In the genomic region with DNA sequence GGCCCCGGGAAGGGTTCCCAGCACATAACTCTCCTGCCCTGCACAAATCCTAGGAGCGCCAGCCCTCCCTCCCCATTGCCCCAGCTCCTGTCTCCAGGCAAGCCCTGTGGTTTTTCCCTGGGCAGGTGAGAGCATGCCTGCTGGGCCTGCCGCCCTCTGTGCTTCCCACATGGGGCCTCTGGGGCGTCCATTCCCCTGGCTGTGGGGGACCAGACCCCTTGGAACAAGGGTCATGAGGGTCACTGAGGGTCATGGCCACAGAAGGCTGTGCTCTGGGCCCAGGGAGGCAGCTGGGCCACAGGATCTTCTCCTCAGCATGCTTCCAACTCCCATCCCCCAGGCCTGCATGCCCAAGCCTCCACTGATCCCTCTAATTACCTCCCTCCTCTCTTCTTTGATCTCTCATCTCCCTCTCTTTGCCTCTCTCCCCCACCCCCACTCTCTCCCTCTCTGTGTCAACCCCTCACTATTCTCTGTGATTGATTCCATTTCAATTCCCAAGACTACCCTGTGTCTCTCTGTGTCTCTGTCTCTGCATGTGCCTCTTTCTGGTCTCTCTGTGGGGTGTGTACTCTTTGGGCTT, we compare ENCODE assay signal across 13 cellular contexts. TPM values are rescaled to one million over a fixed set of nuclear protein-coding genes. Genes with fewer than 3 reads are reported as not detected.
DNase-seq lines count a peak whose midpoint lies in the region; ATAC-seq and TF ChIP-seq lines count a peak whose summit lies in the region.
"Had no signal": no experiment of that assay in that cellular context is flagged by ENCODE, and none has a peak within 500 bp of the region (broad histone marks: within the 10 kb centered on the region; RNA-seq: fewer than 3 reads in every experiment).

No MANE protein-coding gene starts in this region.

- no peak overlapping the region for H2AFZ ChIP-seq in osteoblast (ENCODE audit: low read length)

- H3K27ac ChIP-seq in foreskin keratinocyte (no peak overlapping the region), osteoblast (ENCODE audit: low read depth, low read length) (no peak overlapping the region)
- H3K27ac ChIP-seq: pancreas had no signal

- H3K36me3 Mint-ChIP-seq in Calu3 (ENCODE audit: insufficient read depth, unreplicated experiment) = peaks cover 10% of the 10 kb centered on the region

- no peak overlapping the region for H3K27ac Mint-ChIP-seq in Calu3 (ENCODE audit: unreplicated experiment)
- H3K27ac Mint-ChIP-seq: activated T-cell treated with anti-CD3 and anti-CD28 coated beads, Interleukin-2, amount 50 U/mL, for 72 hours; effector memory CD8-positive, alpha-beta T cell had no signal

- DNase-seq in HPDE6-E6E7 (ENCODE audit: extremely low spot score) (peak; percentile 70), NCI-H526 treated with DMSO at 0.1 percent for 48 hours (lab: John Stamatoyannopoulos, UW) (peak; percentile 10), foreskin keratinocyte (peak; percentile 54 to 76), osteoblast (ENCODE audit: insufficient read length, low spot score, missing footprints) (peak; percentile 65), NOMO-1 treated with dmso at 0.1 percent for 144 hours (lab: John Stamatoyannopoulos, UW; ENCODE audit: unreplicated experiment) (no peak), medulla oblongata (ENCODE audit: extremely low spot score) (no peak), Calu3 (no peak)
- no peak for DNase-seq in activated naive CD4-positive, alpha-beta T cell treated with Interleukin-2 at 50 U/mL for 16 hours
- DNase-seq: activated T-cell treated with anti-CD3 and anti-CD28 coated beads, Interleukin-2, amount 50 U/mL, for 72 hours; effector memory CD8-positive, alpha-beta T cell; NCI-H1092 treated with DMSO at 0.1 percent for 48 hours; pancreas had no signal

- peak; percentile 86 for ATAC-seq in foreskin keratinocyte
- ATAC-seq: activated T-cell treated with anti-CD3 and anti-CD28 coated beads, Interleukin-2, amount 50 U/mL, for 72 hours; effector memory CD8-positive, alpha-beta T cell; pancreas had no signal

- TF ChIP-seq CTCF in foreskin keratinocyte (conservative IDR thresholded peaks at IDR 0.05) = no peak
- TF ChIP-seq CTCF in osteoblast (IDR thresholded peaks at IDR 0.05; ENCODE audit: extremely low read depth, low read depth, low read length) = no peak
- TF ChIP-seq CTCF in Calu3 (IDR thresholded peaks at IDR 0.05; ENCODE audit: unreplicated experiment) = no peak

- H3K4me1 ChIP-seq in foreskin keratinocyte (peaks cover 20% of the 10 kb centered on the region), osteoblast (ENCODE audit: insufficient read depth, low read length) (no peaks in the 10 kb centered on the region)
- H3K4me1 ChIP-seq: pancreas had no signal

- no peak overlapping the region for H3K4me2 ChIP-seq in osteoblast (ENCODE audit: insufficient read depth, low read length)

- no peaks in the 10 kb centered on the region for H3K9me3 Mint-ChIP-seq in Calu3 (ENCODE audit: low read depth, unreplicated experiment)
- H3K9me3 Mint-ChIP-seq: activated T-cell treated with anti-CD3 and anti-CD28 coated beads, Interleukin-2, amount 50 U/mL, for 72 hours; effector memory CD8-positive, alpha-beta T cell had no signal

- intact Hi-C loops in Calu3 (cut with micrococcal nuclease; ENCODE audit: unreplicated experiment) = no loop called here

- no peaks in the 10 kb centered on the region for H4K20me1 ChIP-seq in osteoblast (ENCODE audit: insufficient read depth, low read length)

- H3K27me3 ChIP-seq in foreskin keratinocyte (no peaks in the 10 kb centered on the region), osteoblast (ENCODE audit: insufficient read depth, low read length) (peaks cover 63% of the 10 kb centered on the region)
- H3K27me3 ChIP-seq: pancreas had no signal

- H3K4me3 Mint-ChIP-seq in Calu3 (ENCODE audit: low read depth, unreplicated experiment) = no peak overlapping the region
- H3K4me3 Mint-ChIP-seq: activated T-cell treated with anti-CD3 and anti-CD28 coated beads, Interleukin-2, amount 50 U/mL, for 72 hours; effector memory CD8-positive, alpha-beta T cell had no signal

- no peak overlapping the region for H3K4me3 ChIP-seq in osteoblast (ENCODE audit: insufficient read depth, low read length)
- H3K4me3 ChIP-seq: lung, pancreas had no signal

- H3K9me3 ChIP-seq in osteoblast (ENCODE audit: low read depth, low read length) = no peaks in the 10 kb centered on the region
- H3K9me3 ChIP-seq: pancreas had no signal

- H3K36me3 ChIP-seq in osteoblast (ENCODE audit: insufficient read depth, low read length) = no peaks in the 10 kb centered on the region
- H3K36me3 ChIP-seq: pancreas had no signal

- H3K27me3 Mint-ChIP-seq in Calu3 (ENCODE audit: unreplicated experiment) = no peaks in the 10 kb centered on the region

- no peaks in the 10 kb centered on the region for H3K79me2 ChIP-seq in osteoblast (ENCODE audit: insufficient read depth, low read length)

- H3K4me1 Mint-ChIP-seq in Calu3 (ENCODE audit: low read depth, unreplicated experiment) = peaks cover 6% of the 10 kb centered on the region

- CTCF ChIA-PET in Calu3 (lab: Charles Lee) = no interaction called here

- no TSS peak for BruUV-seq in Calu3 (replicated peaks; lab: Mats Ljungman, UMichigan)

RNA-seq across cellular contexts. Expression of gene MDFI, which starts 6.1 kb away (rescaled TPM):
- total RNA-seq in foreskin keratinocyte (150 and 170 TPM in 2 replicates), osteoblast (0.72 and 5.3 TPM in 2 replicates), Calu3 (2022) (19.7 and 23.9 TPM in 2 replicates)
- polyA plus RNA-seq in foreskin keratinocyte = 172 and 181 TPM in 2 replicates
- total RNA-seq: activated T-cell treated with anti-CD3 and anti-CD28 coated beads, Interleukin-2, amount 50 U/mL, for 72 hours had no signal

Comparison
In these comparisons a context has a peak if more than half of its experiments do, and no peak if none do; other contexts are left out.
1. DNase-seq: peak in HPDE6-E6E7 (single experiment), NCI-H526 treated with DMSO at 0.1 percent for 48 hours (single experiment), foreskin keratinocyte (2 of 2) and osteoblast (single experiment); none in NOMO-1 treated with dmso at 0.1 percent for 144 hours (single experiment), activated naive CD4-positive, alpha-beta T cell treated with Interleukin-2 at 50 U/mL for 16 hours (single experiment), medulla oblongata (single experiment) and Calu3 (single experiment).